ENCODE assay signal across 23 cellular contexts in genomic region chr10:127756264-127756663, GRCh38.
"Had no signal": no experiment of that assay in that cellular context is flagged by ENCODE, and none has a peak within 500 bp of the region (broad histone marks: within the 10 kb centered on the region; RNA-seq: fewer than 3 reads in every experiment).

No MANE protein-coding gene starts in this region.

- DNase-seq: activated CD4-positive, alpha-beta memory T cell treated with anti-CD3 and anti-CD28 coated beads for 36 hours; activated CD4-positive, alpha-beta T cell treated with anti-CD3 and anti-CD28 coated beads, Interleukin-2, amount 10 ng/mL, durations not matched to agents 24 days and 14 days; activated CD4-positive, CD25-positive, alpha-beta regulatory T cell treated with anti-CD3 and anti-CD28 coated beads, Interleukin-2, amount 50 U/mL, for 72 hours; activated CD8-positive, alpha-beta memory T cell treated with anti-CD3 and anti-CD28 coated beads, Interleukin-2, amount 50 U/mL, for 4 hours; activated effector memory CD4-positive, alpha-beta T cell treated with anti-CD3 and anti-CD28 coated beads, Interleukin-2, amount 50 U/mL, for 16 hours; activated naive CD4-positive, alpha-beta T cell treated with anti-CD3 and anti-CD28 coated beads for 36 hours; activated naive CD8-positive, alpha-beta T cell treated with anti-CD3 and anti-CD28 coated beads for 36 hours; activated T-cell treated with anti-CD3 and anti-CD28 coated beads, Interleukin-2, amount 50 U/mL, for 1 hour; aorta; cortex of kidney; effector memory CD8-positive, alpha-beta T cell; gastrocnemius medialis; glutamatergic neuron; left ventricle myocardium inferior; mesendoderm; natural killer cell; posterior cingulate gyrus; spleen; stimulated activated naive CD4-positive, alpha-beta T cell; T1000; transverse colon had no signal

- ATAC-seq: body of pancreas; effector memory CD8-positive, alpha-beta T cell; gastrocnemius medialis; right cardiac atrium had no signal
